ENCODE assay signal across 9 cellular contexts in the genomic region with DNA sequence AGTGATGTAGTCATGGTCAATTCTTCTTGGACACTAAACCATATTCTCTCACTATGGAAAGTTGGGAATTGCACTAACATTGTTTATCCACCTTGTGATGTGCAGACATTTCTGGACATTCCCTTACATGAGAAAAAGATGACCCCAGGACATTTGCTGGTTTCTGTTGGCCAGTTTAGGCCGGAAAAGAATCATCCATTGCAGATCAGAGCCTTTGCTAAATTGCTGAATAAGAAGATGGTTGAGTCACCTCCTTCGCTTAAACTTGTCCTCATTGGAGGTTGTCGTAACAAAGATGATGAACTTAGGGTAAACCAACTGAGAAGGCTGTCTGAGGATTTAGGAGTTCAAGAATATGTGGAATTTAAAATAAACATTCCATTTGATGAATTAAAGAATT. TPM values are rescaled to one million over a fixed set of nuclear protein-coding genes. Genes with fewer than 3 reads are reported as not detected.
DNase-seq lines count a peak whose midpoint lies in the region; ATAC-seq and TF ChIP-seq lines count a peak whose summit lies in the region.
"Had no signal": no experiment of that assay in that cellular context is flagged by ENCODE, and none has a peak within 500 bp of the region (broad histone marks: within the 10 kb centered on the region; RNA-seq: fewer than 3 reads in every experiment).

A gene with protein sequence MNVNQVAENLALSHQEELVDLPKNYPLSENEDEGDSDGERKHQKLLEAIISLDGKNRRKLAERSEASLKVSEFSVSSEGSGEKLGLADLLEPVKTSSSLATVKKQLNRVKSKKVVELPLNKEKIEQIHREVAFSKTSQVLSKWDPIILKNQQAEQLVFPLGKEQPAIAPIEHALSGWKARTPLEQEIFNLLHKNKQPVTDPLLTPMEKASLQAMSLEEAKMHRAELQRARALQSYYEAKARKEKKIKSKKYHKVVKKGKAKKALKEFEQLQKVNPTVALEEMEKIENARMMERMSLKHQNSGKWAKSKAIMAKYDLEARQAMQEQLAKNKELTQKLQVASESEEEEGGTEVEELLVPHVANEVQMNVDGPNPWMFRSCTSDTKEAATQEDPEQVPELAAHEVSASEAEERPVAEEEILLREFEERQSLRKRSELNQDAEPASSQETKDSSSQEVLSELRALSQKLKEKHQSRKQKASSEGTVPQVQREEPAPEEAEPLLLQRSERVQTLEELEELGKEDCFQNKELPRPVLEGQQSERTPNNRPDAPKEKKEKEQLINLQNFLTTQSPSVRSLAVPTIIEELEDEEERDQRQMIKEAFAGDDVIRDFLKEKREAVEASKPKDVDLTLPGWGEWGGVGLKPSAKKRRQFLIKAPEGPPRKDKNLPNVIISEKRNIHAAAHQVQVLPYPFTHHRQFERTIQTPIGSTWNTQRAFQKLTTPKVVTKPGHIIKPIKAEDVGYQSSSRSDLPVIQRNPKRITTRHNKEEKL (plus strand): TSS at position 211 of the 400 bp plus-strand sequence. CDS start 4,114 bp downstream, outside the sequence.

- no peak within 1 kb of the TSS for H2AFZ ChIP-seq in SK-N-SH (ENCODE audit: low read depth)

- WGBS in right lobe of liver (ENCODE audit: insufficient coverage, low coverage, low lambda C conversion rate, missing lambda C conversion rate) = 92% methylated on average over 3 of the region's 3 CpGs
- 97% methylated on average over 3 of the region's 3 CpGs for WGBS in testis, 2 donors
- 96% methylated on average over 3 of the region's 3 CpGs for WGBS in SK-N-SH (ENCODE audit: low lambda C conversion rate)

- H3K4me3 ChIP-seq in Peyer's patch (no peak within 1 kb of the TSS), colonic mucosa (no peak within 1 kb of the TSS), right lobe of liver (no peak within 1 kb of the TSS), testis (no peak within 1 kb of the TSS), SK-N-SH (ENCODE audit: low read depth in 2 of 2, low read length in 1 of 2) (no peak within 1 kb of the TSS)

- no peaks in the 10 kb centered on the region for H3K9me3 ChIP-seq in Peyer's patch
- no peaks in the 10 kb centered on the region for H3K9me3 ChIP-seq in colonic mucosa
- H3K9me3 ChIP-seq in right lobe of liver = no peaks in the 10 kb centered on the region
- H3K9me3 ChIP-seq in testis = no peaks in the 10 kb centered on the region
- no peaks in the 10 kb centered on the region for H3K9me3 ChIP-seq in SK-N-SH

- CTCF ChIA-PET in SK-N-SH (lab: Yijun Ruan, JAX) = interaction anchor here (0.7 kb wide), 1 partner anchor 31 kb away, joined by 3 read pairs; no protein-coding TSS in a partner anchor

- TF ChIP-seq POLR2A in Peyer's patch (IDR thresholded peaks at IDR 0.05) (no peak), right lobe of liver (IDR thresholded peaks at IDR 0.05) (no peak), testis (IDR thresholded peaks at IDR 0.05) (no peak)

- TF ChIP-seq RAD21 in SK-N-SH (IDR thresholded peaks at IDR 0.05; ENCODE audit: low read length) = no peak

- TF ChIP-seq EP300 in SK-N-SH (IDR thresholded peaks at IDR 0.05; ENCODE audit: borderline replicate concordance in 1 of 2, low read depth in 1 of 2, low read length in 1 of 2) = no peak

- POLR2A ChIA-PET in SK-N-SH (lab: Yijun Ruan, JAX) = no interaction called here

- no peaks in the 10 kb centered on the region for H3K4me1 ChIP-seq in Peyer's patch
- H3K4me1 ChIP-seq in colonic mucosa = no peaks in the 10 kb centered on the region
- peaks cover 0 to 27% (median 7%) of the 10 kb centered on the region in 4 donors for H3K4me1 ChIP-seq in right lobe of liver
- H3K4me1 ChIP-seq in testis = no peaks in the 10 kb centered on the region
- no peaks in the 10 kb centered on the region for H3K4me1 ChIP-seq in SK-N-SH (ENCODE audit: control insufficient read depth in 1 of 2, insufficient read depth in 2 of 2, low read depth in 1 of 2, low read length in 1 of 2)

- DNase-seq in Peyer's patch (no peak), colonic mucosa (no peak), right lobe of liver (no peak), testis (no peak), NCI-H82 treated with DMSO at 0.1 percent for 48 hours (lab: John Stamatoyannopoulos, UW; ENCODE audit: unreplicated experiment) (no peak), SK-N-SH (no peak)
- DNase-seq: activated naive CD8-positive, alpha-beta T cell treated with anti-CD3 and anti-CD28 coated beads for 36 hours; NCI-H1694 had no signal

- peaks cover 24% of the 10 kb centered on the region for H3K79me2 ChIP-seq in SK-N-SH (ENCODE audit: insufficient read depth)

- H3K27me3 ChIP-seq in Peyer's patch (no peaks in the 10 kb centered on the region), colonic mucosa (no peaks in the 10 kb centered on the region), right lobe of liver (no peaks in the 10 kb centered on the region), testis (no peaks in the 10 kb centered on the region), SK-N-SH (ENCODE audit: insufficient read depth) (no peaks in the 10 kb centered on the region)

- intact Hi-C loops in colonic mucosa (cut with DNase I) (no loop called here), right lobe of liver (cut with DNase I) (no loop called here), testis (cut with DNase I; ENCODE audit: low total_unique reads) (no loop called here)

- no peaks in the 10 kb centered on the region for H3F3A ChIP-seq in SK-N-SH (replicated peaks; ENCODE audit: insufficient read depth)

- H3K36me3 ChIP-seq in Peyer's patch (peaks cover 0 to 77% (median 0%) of the 10 kb centered on the region in 3 donors), colonic mucosa (peaks cover 7% of the 10 kb centered on the region), right lobe of liver (peaks cover 0 to 14% (median 0%) of the 10 kb centered on the region in 4 donors), testis (ENCODE audit: low read depth, missing control alignments) (no peaks in the 10 kb centered on the region), SK-N-SH (replicated peaks in 1 of 2; ENCODE audit: control insufficient read depth in 1 of 2, insufficient read depth in 2 of 2, low read length in 1 of 2) (peaks cover 60 to 79% of the 10 kb centered on the region in 2 experiments)

- H4K20me1 ChIP-seq in SK-N-SH (ENCODE audit: insufficient read depth) = no peaks in the 10 kb centered on the region

- no peak within 1 kb of the TSS for H3K4me2 ChIP-seq in SK-N-SH

- H3K9ac ChIP-seq in colonic mucosa (ENCODE audit: low read depth in 2 of 2, low read length in 2 of 2) (no peak within 1 kb of the TSS), SK-N-SH (no peak within 1 kb of the TSS)

- H3K27ac ChIP-seq in Peyer's patch = no peak within 1 kb of the TSS
- H3K27ac ChIP-seq in colonic mucosa = no peak within 1 kb of the TSS
- H3K27ac ChIP-seq in right lobe of liver = peak within 1 kb of the TSS in 1 of 3 donors; percentile 19
- H3K27ac ChIP-seq in testis = no peak within 1 kb of the TSS
- H3K27ac ChIP-seq in SK-N-SH (ENCODE audit: low read depth in 2 of 2, low read length in 1 of 2) = no peak within 1 kb of the TSS

- H3K9me2 ChIP-seq in SK-N-SH = no peaks in the 10 kb centered on the region

- ATAC-seq in right lobe of liver = no peak
- no peak for ATAC-seq in HG03432 (IDR thresholded peaks at IDR 0.05; ENCODE audit: unreplicated experiment)

- TF ChIP-seq CTCF in Peyer's patch (IDR thresholded peaks at IDR 0.05) (no peak), colonic mucosa (IDR thresholded peaks at IDR 0.05) (no peak), right lobe of liver (IDR thresholded peaks at IDR 0.05) (no peak), testis (IDR thresholded peaks at IDR 0.05) (no peak), SK-N-SH (IDR thresholded peaks at IDR 0.05) (no peak)

TF ChIP-seq in SK-N-SH, 30 proteins besides CTCF, POLR2A, EP300 and RAD21:
- TF ChIP-seq FOXM1 (IDR thresholded peaks at IDR 0.05; ENCODE audit: low read depth) = no peak
- no peak for TF ChIP-seq POLR2AphosphoS5 (IDR thresholded peaks at IDR 0.05; ENCODE audit: low read depth, low read length)
- TF ChIP-seq NFIC (IDR thresholded peaks at IDR 0.05; ENCODE audit: borderline replicate concordance) = no peak
- no peak for TF ChIP-seq MXI1 (IDR thresholded peaks at IDR 0.05; ENCODE audit: low read depth, low read length)
- TF ChIP-seq, protein P1, sequence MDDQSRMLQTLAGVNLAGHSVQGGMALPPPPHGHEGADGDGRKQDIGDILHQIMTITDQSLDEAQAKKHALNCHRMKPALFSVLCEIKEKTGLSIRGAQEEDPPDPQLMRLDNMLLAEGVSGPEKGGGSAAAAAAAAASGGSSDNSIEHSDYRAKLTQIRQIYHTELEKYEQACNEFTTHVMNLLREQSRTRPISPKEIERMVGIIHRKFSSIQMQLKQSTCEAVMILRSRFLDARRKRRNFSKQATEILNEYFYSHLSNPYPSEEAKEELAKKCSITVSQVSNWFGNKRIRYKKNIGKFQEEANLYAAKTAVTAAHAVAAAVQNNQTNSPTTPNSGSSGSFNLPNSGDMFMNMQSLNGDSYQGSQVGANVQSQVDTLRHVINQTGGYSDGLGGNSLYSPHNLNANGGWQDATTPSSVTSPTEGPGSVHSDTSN (IDR thresholded peaks at IDR 0.05) = no peak
- TF ChIP-seq FOSL2 (IDR thresholded peaks at IDR 0.05; ENCODE audit: borderline replicate concordance, low read depth) = no peak

RNA-seq across cellular contexts. Expression of the gene that starts here (rescaled TPM):
- total RNA-seq in Peyer's patch = 10 to 100 TPM; 17.2 to 20.1 (median 18.6) TPM
- total RNA-seq in colonic mucosa = 10 to 100 TPM; 16.3 to 18.8 TPM
- 10 to 100 TPM in 5 of 6 experiments, 1 to 10 TPM in 1; 8.1 to 10.9 (median 10.4) TPM for total RNA-seq in right lobe of liver
- 10 to 100 TPM; 18.8 to 22.4 TPM for total RNA-seq in testis
- polyA plus RNA-seq in testis (ENCODE audit: insufficient read depth, low read depth, low replicate concordance) = 9.7 TPM
- 5.1 and 7.0 TPM in 2 replicates for polyA plus RNA-seq in SK-N-SH (2012; rRNA removed)
- 7.7 and 8.3 TPM in 2 replicates for polyA plus RNA-seq in SK-N-SH (2012; cell fraction: cytosol; rRNA removed)
- polyA plus RNA-seq in SK-N-SH (2012; cell fraction: nucleus; rRNA removed) = 2.0 and 4.8 TPM in 2 replicates
